In genomic region chr13:80376554-80376953, GRCh38 we compare ENCODE assay signal across 8 cellular contexts. TPM values are rescaled to one million over a fixed set of nuclear protein-coding genes. Genes with fewer than 3 reads are reported as not detected.
"Had no signal": no experiment of that assay in that cellular context is flagged by ENCODE, and none has a peak within 500 bp of the region (broad histone marks: within the 10 kb centered on the region; RNA-seq: fewer than 3 reads in every experiment).

No MANE protein-coding gene starts in this region.

- H3K4me2 ChIP-seq: GM23338 had no signal

- DNase-seq: H9, HCEC 1CT had no signal

- H2AFZ ChIP-seq: GM23338 had no signal

- FAIRE-seq: H1, H54, HepG2 had no signal

- H3K27ac ChIP-seq: HL-60 had no signal

- ATAC-seq: GM23338, HepG2 had no signal

- H3K4me3 ChIP-seq: GM23338 had no signal

RNA-seq across cellular contexts. Expression of gene SPRY2, which starts 35.6 kb away (rescaled TPM):
- polyA plus RNA-seq: IgD-negative memory B cell had no signal
